In genomic region chr2:168715849-168716248, GRCh38 we compare ENCODE assay signal across 24 cellular contexts.
DNase-seq lines count a peak whose midpoint lies in the region; ATAC-seq, FAIRE-seq and TF ChIP-seq lines count a peak whose summit lies in the region.
"Had no signal": no experiment of that assay in that cellular context is flagged by ENCODE, and none has a peak within 500 bp of the region (broad histone marks: within the 10 kb centered on the region; RNA-seq: fewer than 3 reads in every experiment).

No MANE protein-coding gene starts in this region.

- H3K27me3 Mint-ChIP-seq in CD8-positive, alpha-beta T cell (ENCODE audit: low read depth): no peaks in the 10 kb centered on the region
- H3K27me3 Mint-ChIP-seq in activated T-helper 17 cell treated with anti-CD3 and anti-CD28 coated beads, Interleukin-2, amount 50 U/mL, for 72 hours: no peaks in the 10 kb centered on the region
- H3K27me3 Mint-ChIP-seq: B cell; CD4-positive, alpha-beta T cell; CD8-positive, alpha-beta memory T cell had no signal

- H3K9me3 ChIP-seq in A549 (no peaks in the 10 kb centered on the region), K562 (replicated peaks; ENCODE audit: control insufficient read depth, insufficient read depth, low read depth, low read length) (no peaks in the 10 kb centered on the region)
- H3K9me3 ChIP-seq in CD8-positive, alpha-beta T cell (ENCODE audit: low read length): no peaks in the 10 kb centered on the region

- no peaks in the 10 kb centered on the region for H4K20me1 ChIP-seq in K562 (replicated peaks; ENCODE audit: control insufficient read depth, insufficient read depth, low read length)

- no peak for TF ChIP-seq CTCF in A549 (IDR thresholded peaks at IDR 0.05)
- no peak for TF ChIP-seq CTCF in CD8-positive, alpha-beta T cell (IDR thresholded peaks at IDR 0.05)
- no peak for TF ChIP-seq CTCF in K562 (IDR thresholded peaks at IDR 0.05 in 2 of 3, conservative IDR thresholded peaks at IDR 0.05 in 1 of 3; ENCODE audit: insufficient read depth in 2 of 3, low read depth in 1 of 3, low read length in 3 of 3)

- H3K9me3 Mint-ChIP-seq in CD8-positive, alpha-beta T cell: no peaks in the 10 kb centered on the region
- no peaks in the 10 kb centered on the region for H3K9me3 Mint-ChIP-seq in activated T-helper 17 cell treated with anti-CD3 and anti-CD28 coated beads, Interleukin-2, amount 50 U/mL, for 72 hours
- H3K9me3 Mint-ChIP-seq: CD4-positive, alpha-beta T cell; CD8-positive, alpha-beta memory T cell had no signal

- H3K27ac ChIP-seq in A549 (no peak overlapping the region), K562 (ENCODE audit: extremely low read depth, low read depth, low read length) (no peak overlapping the region)
- H3K27ac ChIP-seq in CD8-positive, alpha-beta T cell (ENCODE audit: low read depth, low read length): no peak overlapping the region
- H3K27ac ChIP-seq: BLaER1 treated with 17β-estradiol and CSF1 and Interleukin-3, amounts not matched to agents 10 nM and 100 nM; C4-2B had no signal

- H3K4me1 Mint-ChIP-seq in CD8-positive, alpha-beta T cell (ENCODE audit: low read depth): peaks cover 37% of the 10 kb centered on the region
- peaks cover 19% of the 10 kb centered on the region for H3K4me1 Mint-ChIP-seq in activated T-helper 17 cell treated with anti-CD3 and anti-CD28 coated beads, Interleukin-2, amount 50 U/mL, for 72 hours

- no peaks in the 10 kb centered on the region for H3K79me2 ChIP-seq in K562 (ENCODE audit: control insufficient read depth, insufficient read depth, low read length)

- TF ChIP-seq POLR2A in A549 (IDR thresholded peaks at IDR 0.05; ENCODE audit: low read length) (no peak), K562 (conservative IDR thresholded peaks at IDR 0.05) (no peak)

- ATAC-seq in A549 (no peak), K562 (no peak), GM18502 (IDR thresholded peaks at IDR 0.05; ENCODE audit: poor library complexity, unreplicated experiment) (no peak)
- no peak for ATAC-seq in CD8-positive, alpha-beta T cell
- no peak for ATAC-seq in activated T-helper 17 cell treated with anti-CD3 and anti-CD28 coated beads, Interleukin-2, amount 50 U/mL, for 72 hours (replicated peaks)
- ATAC-seq: GM12878 had no signal

- TF ChIP-seq EP300 in A549 (IDR thresholded peaks at IDR 0.05) (no peak), K562 (IDR thresholded peaks at IDR 0.05; ENCODE audit: low read length) (no peak)

- H3K4me3 ChIP-seq in A549 (no peak overlapping the region), K562 (no peak overlapping the region)
- H3K4me3 ChIP-seq in CD8-positive, alpha-beta T cell (ENCODE audit: low read depth, low read length): no peak overlapping the region
- H3K4me3 ChIP-seq: BLaER1 treated with 17β-estradiol and CSF1 and Interleukin-3, amounts not matched to agents 10 nM and 100 nM; GM12878 had no signal

- no peak overlapping the region for H3K9ac ChIP-seq in K562 (ENCODE audit: insufficient read depth in 1 of 2, low read depth in 2 of 2, low read length in 2 of 2)
- H3K9ac ChIP-seq: BLaER1 treated with 17β-estradiol and CSF1 and Interleukin-3, amounts not matched to agents 10 nM and 100 nM had no signal

- H3K4me1 ChIP-seq in A549: no peaks in the 10 kb centered on the region
- peaks cover 10% of the 10 kb centered on the region for H3K4me1 ChIP-seq in CD8-positive, alpha-beta T cell (ENCODE audit: insufficient read depth, low read length)
- peaks cover 0 to 13% of the 10 kb centered on the region in 2 experiments; a peak in 3 of 5 replicates for H3K4me1 ChIP-seq in K562 (replicated peaks in 1 of 2; ENCODE audit: control insufficient read depth in 2 of 2, insufficient read depth in 2 of 2, low read length in 2 of 2)

- no peak overlapping the region for H3K4me3 Mint-ChIP-seq in CD8-positive, alpha-beta T cell
- H3K4me3 Mint-ChIP-seq in activated T-helper 17 cell treated with anti-CD3 and anti-CD28 coated beads, Interleukin-2, amount 50 U/mL, for 72 hours: no peak overlapping the region
- H3K4me3 Mint-ChIP-seq: B cell; CD4-positive, alpha-beta T cell; CD8-positive, alpha-beta memory T cell had no signal

- H3K27me3 ChIP-seq in CD8-positive, alpha-beta T cell (ENCODE audit: insufficient read depth, low read length): no peaks in the 10 kb centered on the region
- no peaks in the 10 kb centered on the region for H3K27me3 ChIP-seq in K562 (ENCODE audit: control insufficient read depth in 2 of 2, insufficient read depth in 2 of 2, low read length in 2 of 2)
- H3K27me3 ChIP-seq: BLaER1 treated with 17β-estradiol and CSF1 and Interleukin-3, amounts not matched to agents 10 nM and 100 nM had no signal

- WGBS in A549 (ENCODE audit: missing lambda C conversion rate): 96% methylated on average over 2 of the region's 2 CpGs
- WGBS in K562 (ENCODE audit: insufficient coverage, low coverage, missing lambda C conversion rate): 38% methylated on average over 2 of the region's 2 CpGs

- peaks cover 42% of the 10 kb centered on the region for H3K36me3 Mint-ChIP-seq in CD8-positive, alpha-beta T cell
- no peaks in the 10 kb centered on the region for H3K36me3 Mint-ChIP-seq in activated T-helper 17 cell treated with anti-CD3 and anti-CD28 coated beads, Interleukin-2, amount 50 U/mL, for 72 hours (ENCODE audit: low read depth)

- no peak for TF ChIP-seq RAD21 in A549 (conservative IDR thresholded peaks at IDR 0.05 in 1 of 2, IDR thresholded peaks at IDR 0.05 in 1 of 2)
- TF ChIP-seq RAD21 in K562 (CRISPR knock-in tag; conservative IDR thresholded peaks at IDR 0.05 in 1 of 2, IDR thresholded peaks at IDR 0.05 in 1 of 2): no peak

- DNase-seq in A549 (ENCODE audit: low read depth in 1 of 2, low spot score in 1 of 2) (no peak), K562 (ENCODE audit: extremely low read depth in 1 of 4, low spot score in 3 of 4) (no peak)
- no peak for DNase-seq in CD8-positive, alpha-beta T cell
- DNase-seq: 8988T; AML-193; CD4-positive, alpha-beta T cell; CD8-positive, alpha-beta memory T cell; COR-L47; DMS 273 treated with DMSO at 0.1 percent for 48 hours; DMS153; DMS53; DMS79; DND-41; EL; GDM1 had no signal

- no peaks in the 10 kb centered on the region for H3K36me3 ChIP-seq in CD8-positive, alpha-beta T cell (ENCODE audit: insufficient read depth, low read length)
- no peaks in the 10 kb centered on the region; the same call in 2 of the 3 replicates for H3K36me3 ChIP-seq in K562 (ENCODE audit: control insufficient read depth, insufficient read depth, low read length)

- CTCF ChIA-PET in A549 (lab: Yijun Ruan, JAX) (no interaction called here), K562 (lab: Yijun Ruan, JAX; ENCODE audit: low intra/inter-chr PET ratio) (no interaction called here)
- CTCF ChIA-PET in CD8-positive, alpha-beta T cell (lab: Charles Lee): interaction anchor here (1.7 kb wide), 1 partner anchor 35 kb away, joined by 4 read pairs; no protein-coding TSS in a partner anchor

- no peak for FAIRE-seq in A549 (lab: Jason Lieb, UNC)
- no peak for FAIRE-seq in K562 (lab: Jason Lieb, UNC)
- FAIRE-seq: A204.1, GM12878, GM12892, GM19239 had no signal

- H3K27ac Mint-ChIP-seq in CD8-positive, alpha-beta T cell: peak overlapping the region; percentile 30
- H3K27ac Mint-ChIP-seq in activated T-helper 17 cell treated with anti-CD3 and anti-CD28 coated beads, Interleukin-2, amount 50 U/mL, for 72 hours: no peak overlapping the region
- H3K27ac Mint-ChIP-seq: B cell; CD4-positive, alpha-beta T cell; CD8-positive, alpha-beta memory T cell had no signal

- H2AFZ ChIP-seq in K562 (ENCODE audit: low read depth, low read length): no peak overlapping the region

- POLR2A ChIA-PET in A549 (lab: Yijun Ruan, JAX) (no interaction called here), K562 (lab: Yijun Ruan, JAX) (interaction anchor here (0.9 kb wide), 1 partner anchor 13 kb away, joined by 6 read pairs; no protein-coding TSS in a partner anchor)
- POLR2A ChIA-PET in CD8-positive, alpha-beta T cell (lab: Charles Lee): interaction anchor here (1.5 kb wide), 2 partner anchors 26 to 35 kb away, joined by 4 to 5 read pairs; no protein-coding TSS in a partner anchor

- H3K4me2 ChIP-seq in A549: no peak overlapping the region
- no peak overlapping the region for H3K4me2 ChIP-seq in K562 (ENCODE audit: insufficient read depth, low read length)
- H3K4me2 ChIP-seq: BLaER1 treated with 17β-estradiol and CSF1 and Interleukin-3, amounts not matched to agents 10 nM and 100 nM had no signal

- intact Hi-C loops in CD8-positive, alpha-beta T cell (cut with DNase I, micrococcal nuclease): no loop called here
- intact Hi-C loops in K562 (cut with micrococcal nuclease): no loop called here

- no TSS peak for BruUV-seq in K562 (replicated peaks; lab: Mats Ljungman, UMichigan)

- in situ Hi-C loops in K562 (cut with MboI): no loop called here

- H3K9me1 ChIP-seq in K562 (ENCODE audit: control insufficient read depth, insufficient read depth, low read length): no peaks in the 10 kb centered on the region

TF ChIP-seq in A549, 52 proteins besides CTCF, POLR2A, EP300 and RAD21 (continues in another document):
- TF ChIP-seq CBX2 (IDR thresholded peaks at IDR 0.05; ENCODE audit: borderline replicate concordance, low read depth): no peak
- peak; percentile 56 for TF ChIP-seq MAFK (IDR thresholded peaks at IDR 0.05; ENCODE audit: partially characterized antibody)
- no peak for TF ChIP-seq NR3C1 (IDR thresholded peaks at IDR 0.05)

TF ChIP-seq in K562, 482 proteins besides CTCF, POLR2A, EP300 and RAD21:
- peak; percentile 24; the same call in 1 of the 2 replicates for TF ChIP-seq MAFF (IDR thresholded peaks at IDR 0.05; ENCODE audit: low read length)
- peak; percentile 57; the same call in 1 of the 2 replicates for TF ChIP-seq C11orf30 (IDR thresholded peaks at IDR 0.05; ENCODE audit: low read depth)
- no peak for TF ChIP-seq HMGN3 (IDR thresholded peaks at IDR 0.05; ENCODE audit: borderline replicate concordance, extremely low read depth, insufficient read length, low read depth, low read length)
- TF ChIP-seq ZNF316 (IDR thresholded peaks at IDR 0.05): peak; percentile 73

Comparison
In these comparisons a context has a peak if more than half of its experiments do, and no peak if none do; other contexts are left out.
1. Of the 35 proteins assayed by ChIP-seq in both K562 and A549: peak only in K562: none; only in A549: MAFK; in both: none; in neither: 34.